Comparison of ENCODE assay signal across 20 cellular contexts in the genomic region with DNA sequence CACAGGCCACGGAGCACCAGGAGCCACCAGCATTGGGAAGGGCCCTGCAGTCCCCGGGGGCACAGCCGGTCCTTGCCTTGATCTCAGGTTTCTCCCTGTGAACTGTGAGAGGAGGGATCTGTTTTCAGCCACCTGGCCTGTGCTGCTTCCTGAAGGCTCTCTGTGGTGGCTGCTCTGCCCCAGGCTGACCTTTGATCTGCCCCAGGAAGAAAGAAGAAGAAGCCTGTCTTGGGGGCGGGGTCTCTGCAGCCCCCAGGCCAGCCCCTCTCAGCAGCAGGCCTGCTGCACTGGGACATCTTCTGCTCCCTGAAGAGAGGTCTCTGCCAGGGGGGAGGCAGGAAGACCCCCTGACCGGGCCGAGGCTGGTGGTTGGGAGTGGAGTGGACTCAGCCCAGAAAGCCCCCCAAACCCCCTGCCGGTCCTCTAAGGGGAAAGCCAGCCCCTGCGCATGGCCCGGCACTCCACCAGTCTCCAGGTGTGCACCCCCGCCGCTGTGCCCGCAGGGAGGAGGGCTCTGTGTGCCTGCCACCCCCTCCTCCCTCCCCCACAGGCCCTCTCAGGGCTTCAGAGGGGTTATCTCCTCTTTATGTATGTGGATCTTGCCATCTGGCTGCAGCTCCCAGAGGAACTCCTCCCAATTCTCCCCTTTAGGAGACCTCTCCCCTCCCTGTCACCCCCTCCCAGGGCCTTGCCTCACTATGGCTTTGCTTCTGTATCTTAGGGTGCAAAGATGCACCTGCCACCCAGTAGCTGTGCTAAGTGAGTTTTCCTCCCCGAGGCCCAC.
A peak's percentile ranks its signal among the peaks of the same experiment; 100 is the strongest.
DNase-seq lines count a peak whose midpoint lies in the region; ATAC-seq and TF ChIP-seq lines count a peak whose summit lies in the region.
"Had no signal": no experiment of that assay in that cellular context is flagged by ENCODE, and none has a peak within 500 bp of the region (broad histone marks: within the 10 kb centered on the region; RNA-seq: fewer than 3 reads in every experiment).

No MANE protein-coding gene starts in this region.

- H3K4me3 ChIP-seq in BLaER1, result no peak overlapping the region
- H3K4me3 ChIP-seq in mucosa of descending colon, result no peak overlapping the region
- H3K4me3 ChIP-seq: coronary artery had no signal

- H3K36me3 ChIP-seq in BLaER1 (no peaks in the 10 kb centered on the region), mucosa of descending colon (ENCODE audit: low read depth) (no peaks in the 10 kb centered on the region)
- H3K36me3 ChIP-seq: brain microvascular endothelial cell had no signal

- no peak overlapping the region for H3K9ac ChIP-seq in BLaER1

- TF ChIP-seq CTCF in mucosa of descending colon (IDR thresholded peaks at IDR 0.05), result no peak

- peak; percentile 8 for DNase-seq in NCI-H128 (lab: John Stamatoyannopoulos, UW; ENCODE audit: unreplicated experiment)
- DNase-seq in NCI-H69 (lab: John Stamatoyannopoulos, UW), result peak; percentile 71
- DNase-seq in mucosa of descending colon, result peak in 1 of 3 donors; percentile 33
- no peak for DNase-seq in sciatic nerve (ENCODE audit: low spot score)
- no peak for DNase-seq in left cardiac atrium
- DNase-seq: activated CD4-positive, alpha-beta T cell treated with anti-CD3 and anti-CD28 coated beads for 36 hours; activated naive CD8-positive, alpha-beta T cell treated with anti-CD3 and anti-CD28 coated beads, Interleukin-2, amount 50 U/mL, for 24 hours; brain microvascular endothelial cell; CD4-positive, alpha-beta T cell; KG1; kidney; MV-4-11; naive thymus-derived CD4-positive, alpha-beta T cell; RPMI8226; stimulated activated CD8-positive, alpha-beta memory T cell treated with anti-CD3 and anti-CD28 coated beads, Interleukin-4, amount 100 ng/mL, for 48 hours; substantia nigra had no signal

- H3K4me1 ChIP-seq in BLaER1 (peaks cover 22% of the 10 kb centered on the region), mucosa of descending colon (ENCODE audit: low read depth) (no peaks in the 10 kb centered on the region)

- H3K4me2 ChIP-seq in BLaER1, result peak overlapping the region; percentile 81

- H3K27me3 ChIP-seq in BLaER1, result no peaks in the 10 kb centered on the region
- H3K27me3 ChIP-seq: brain microvascular endothelial cell had no signal

- ATAC-seq in mucosa of descending colon (peak; percentile 17), sciatic nerve (no peak), left cardiac atrium (no peak), HG03521 (IDR thresholded peaks at IDR 0.05; ENCODE audit: unreplicated experiment) (no peak), HG02840 (IDR thresholded peaks at IDR 0.05; ENCODE audit: low FRiP score, unreplicated experiment) (no peak)
- ATAC-seq: activated CD4-positive, alpha-beta T cell treated with anti-CD3 and anti-CD28 coated beads for 36 hours; activated naive CD8-positive, alpha-beta T cell treated with anti-CD3 and anti-CD28 coated beads, Interleukin-2, amount 50 U/mL, for 24 hours; naive thymus-derived CD4-positive, alpha-beta T cell had no signal

- H3K27ac ChIP-seq in BLaER1, result peak overlapping the region; percentile 59
- H3K27ac ChIP-seq: brain microvascular endothelial cell, coronary artery had no signal

- H3K9me3 ChIP-seq in BLaER1, result no peaks in the 10 kb centered on the region
- no peaks in the 10 kb centered on the region for H3K9me3 ChIP-seq in mucosa of descending colon

- intact Hi-C loops in mucosa of descending colon (cut with DNase I, micrococcal nuclease), result no loop called here
- intact Hi-C loops in sciatic nerve (cut with DNase I), result no loop called here
- intact Hi-C loops in left cardiac atrium (cut with DNase I), result no loop called here

- no peaks in the 10 kb centered on the region; the same call in 1 of the 2 replicates for H4K20me1 ChIP-seq in BLaER1

Comparison
In these comparisons a context has a peak if more than half of its experiments do, and no peak if none do; other contexts are left out.
1. DNase-seq: peak in NCI-H128 (single experiment) and NCI-H69 (single experiment); none in sciatic nerve (single experiment) and left cardiac atrium (single experiment).